In the genomic region with DNA sequence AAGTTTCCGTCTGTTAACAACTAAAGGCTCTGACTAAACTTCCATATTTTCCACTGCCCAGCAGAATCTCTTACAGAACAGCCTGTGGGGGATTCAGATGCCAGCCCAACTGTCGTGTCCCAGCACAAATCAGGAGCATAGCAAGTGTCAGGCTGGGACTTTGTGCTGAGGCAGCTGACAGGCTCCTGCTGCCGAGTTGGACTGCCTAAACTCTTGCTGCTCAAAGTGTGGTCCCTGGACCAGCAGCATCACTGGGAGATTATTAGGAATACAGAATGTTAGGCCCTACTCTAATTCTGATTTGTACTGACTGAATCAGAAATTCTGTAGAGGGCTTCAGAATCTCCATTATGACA, we compare ENCODE assay signal across 18 cellular contexts. TPM values are rescaled to one million over a fixed set of nuclear protein-coding genes. Genes with fewer than 3 reads are reported as not detected.
DNase-seq lines count a peak whose midpoint lies in the region; ATAC-seq, FAIRE-seq and TF ChIP-seq lines count a peak whose summit lies in the region.
"Had no signal": no experiment of that assay in that cellular context is flagged by ENCODE, and none has a peak within 500 bp of the region (broad histone marks: within the 10 kb centered on the region; RNA-seq: fewer than 3 reads in every experiment).

No MANE protein-coding gene starts in this region.

- H3K23ac ChIP-seq in H1 (ENCODE audit: insufficient read length): no peak overlapping the region

- no peaks in the 10 kb centered on the region for H4K20me1 ChIP-seq in H1 (replicated peaks in 1 of 2; ENCODE audit: control insufficient read depth in 1 of 2, insufficient read depth in 2 of 2, low read length in 2 of 2)

- no peak for ATAC-seq in activated naive CD8-positive, alpha-beta T cell treated with anti-CD3 and anti-CD28 coated beads, Interleukin-2, amount 50 U/mL, for 24 hours
- ATAC-seq: HCT116 had no signal

- TF ChIP-seq RAD21 in H1 (IDR thresholded peaks at IDR 0.05 in 1 of 2, conservative IDR thresholded peaks at IDR 0.05 in 1 of 2; ENCODE audit: low read depth in 2 of 2, low read length in 2 of 2): no peak

- TF ChIP-seq POLR2A in H1 (IDR thresholded peaks at IDR 0.05; ENCODE audit: control extremely low read depth in 1 of 2, low read depth in 2 of 2, low read length in 2 of 2) (no peak), spleen (IDR thresholded peaks at IDR 0.05) (no peak)

- H4K5ac ChIP-seq in H1 (ENCODE audit: insufficient read length, low read depth, low read length): no peak overlapping the region

- DNase-seq in H1 (ENCODE audit: low read depth in 1 of 2, low spot score in 2 of 2) (no peak), mesothelial cell of epicardium (ENCODE audit: low spot score in 2 of 2, unreplicated experiment in 2 of 2) (no peak), spleen (peak; percentile 24), NK-92 (lab: John Stamatoyannopoulos, UW; ENCODE audit: unreplicated experiment) (no peak), NCI-H1694 (lab: John Stamatoyannopoulos, UW) (no peak)
- DNase-seq in activated naive CD8-positive, alpha-beta T cell treated with anti-CD3 and anti-CD28 coated beads, Interleukin-2, amount 50 U/mL, for 24 hours: no peak
- DNase-seq: BE2C; CD4-positive, alpha-beta memory T cell; DMS79 treated with DMSO at 0.1 percent for 48 hours; EL; GDM1; IMR-90 had no signal

- no peak overlapping the region for H3K9ac ChIP-seq in HUES48 (ENCODE audit: low read depth, low read length)
- H3K9ac ChIP-seq in H1 (replicated peaks in 1 of 4; ENCODE audit: extremely low read depth in 1 of 4, low read depth in 3 of 4, low read length in 3 of 4): no peak overlapping the region

- TF ChIP-seq EP300 in H1 (IDR thresholded peaks at IDR 0.05; ENCODE audit: borderline replicate concordance in 1 of 2, low read depth in 2 of 2, low read length in 2 of 2): no peak

- no peaks in the 10 kb centered on the region for H3K36me3 ChIP-seq in HUES48 (ENCODE audit: control insufficient read depth, insufficient read depth, low read length)
- H3K36me3 ChIP-seq in H1 (ENCODE audit: control insufficient read depth in 2 of 4, insufficient read depth in 4 of 4, low read length in 3 of 4): no peaks in the 10 kb centered on the region
- no peaks in the 10 kb centered on the region for H3K36me3 ChIP-seq in spleen
- H3K36me3 ChIP-seq: BE2C had no signal

- H3K27ac Mint-ChIP-seq in mesothelial cell of epicardium: peak overlapping the region; percentile 67
- H3K27ac Mint-ChIP-seq in activated naive CD8-positive, alpha-beta T cell treated with anti-CD3 and anti-CD28 coated beads, Interleukin-2, amount 50 U/mL, for 24 hours: no peak overlapping the region
- H3K27ac Mint-ChIP-seq: CD4-positive, alpha-beta memory T cell had no signal

- H3K27ac ChIP-seq in HUES48 (ENCODE audit: low read depth, low read length): peak overlapping the region; percentile 56
- H3K27ac ChIP-seq in H1 (ENCODE audit: low read depth, low read length): no peak overlapping the region
- H3K27ac ChIP-seq in spleen: no peak overlapping the region
- H3K27ac ChIP-seq: A549, C4-2B, HL-60 had no signal

- no peaks in the 10 kb centered on the region for H3K9me3 Mint-ChIP-seq in mesothelial cell of epicardium
- H3K9me3 Mint-ChIP-seq in activated naive CD8-positive, alpha-beta T cell treated with anti-CD3 and anti-CD28 coated beads, Interleukin-2, amount 50 U/mL, for 24 hours: no peaks in the 10 kb centered on the region
- H3K9me3 Mint-ChIP-seq: CD4-positive, alpha-beta memory T cell had no signal

- no peak overlapping the region for H2BK120ac ChIP-seq in H1 (replicated peaks; ENCODE audit: low read depth, low read length)

- H3K27me3 ChIP-seq in HUES48 (ENCODE audit: control insufficient read depth, insufficient read depth, low read length) (no peaks in the 10 kb centered on the region), H1 (replicated peaks in 1 of 4; ENCODE audit: control insufficient read depth in 3 of 4, extremely low read depth in 1 of 4, insufficient read depth in 3 of 4, low read length in 3 of 4) (no peaks in the 10 kb centered on the region), spleen (replicated peaks in 1 of 7) (no peaks in the 10 kb centered on the region)
- H3K27me3 ChIP-seq: BE2C had no signal

- no peak overlapping the region for H3K4me3 ChIP-seq in HUES48 (ENCODE audit: low read depth, low read length)
- no peak overlapping the region for H3K4me3 ChIP-seq in H1 (ENCODE audit: extremely low read depth in 1 of 4, insufficient read depth in 2 of 4, low read depth in 3 of 4, low read length in 4 of 4)
- H3K4me3 ChIP-seq in spleen: no peak overlapping the region
- H3K4me3 ChIP-seq: A549 had no signal

- H3K4me2 ChIP-seq in H1 (ENCODE audit: insufficient read depth in 1 of 2, low read depth in 2 of 2, low read length in 2 of 2): no peak overlapping the region
- H3K4me2 ChIP-seq: A549 had no signal

- H3K79me1 ChIP-seq in H1 (ENCODE audit: low read depth, low read length): no peaks in the 10 kb centered on the region; the same call in 1 of the 2 replicates

- H2BK20ac ChIP-seq in H1 (ENCODE audit: low read length): no peak overlapping the region

- no peak for TF ChIP-seq CTCF in H1 (IDR thresholded peaks at IDR 0.05; ENCODE audit: control extremely low read depth in 1 of 3, insufficient read depth in 1 of 3, low read depth in 1 of 3, low read length in 3 of 3)
- TF ChIP-seq CTCF in mesothelial cell of epicardium (IDR thresholded peaks at IDR 0.05; ENCODE audit: unreplicated experiment): no peak
- no peak for TF ChIP-seq CTCF in spleen (IDR thresholded peaks at IDR 0.05 in 8 of 11, conservative IDR thresholded peaks at IDR 0.05 in 3 of 11)

- H3K4me1 ChIP-seq in HUES48 (ENCODE audit: control insufficient read depth, insufficient read depth, low read length): peaks cover 16% of the 10 kb centered on the region
- H3K4me1 ChIP-seq in H1 (replicated peaks in 1 of 4; ENCODE audit: control insufficient read depth in 3 of 4, insufficient read depth in 4 of 4, low read length in 3 of 4): peaks cover 0 to 15% (median 4%) of the 10 kb centered on the region in 4 experiments; a peak in 5 of 7 replicates
- H3K4me1 ChIP-seq in spleen: peaks cover 0 to under 1% (median 0%) of the 10 kb centered on the region in 6 donors
- H3K4me1 ChIP-seq: BE2C had no signal

- FAIRE-seq in H1 (lab: Jason Lieb, UNC): no peak
- FAIRE-seq: A549, GM12892 had no signal

- intact Hi-C loops in spleen (cut with DNase I; ENCODE audit: low total_unique reads): no loop called here

- peaks cover 5% of the 10 kb centered on the region for H3K4me1 Mint-ChIP-seq in mesothelial cell of epicardium
- no peaks in the 10 kb centered on the region for H3K4me1 Mint-ChIP-seq in activated naive CD8-positive, alpha-beta T cell treated with anti-CD3 and anti-CD28 coated beads, Interleukin-2, amount 50 U/mL, for 24 hours

- H3K4ac ChIP-seq in H1 (replicated peaks; ENCODE audit: insufficient read length, low read depth, low read length): no peak overlapping the region

- H3K14ac ChIP-seq in H1 (ENCODE audit: insufficient read length): no peak overlapping the region

- no peak overlapping the region for H2AFZ ChIP-seq in H1 (ENCODE audit: low read length)

- no peaks in the 10 kb centered on the region for H3K79me2 ChIP-seq in H1 (ENCODE audit: control insufficient read depth in 1 of 2, insufficient read depth in 2 of 2, low read length in 2 of 2)

- no peak overlapping the region for H3K18ac ChIP-seq in H1 (ENCODE audit: extremely low read depth, low read length)

- WGBS in H1 (ENCODE audit: extremely low coverage in 1 of 2, insufficient coverage in 1 of 2, insufficient read length in 1 of 2, insufficient replicate concordance in 2 of 2, low coverage in 1 of 2, low lambda C conversion rate in 2 of 2, missing lambda C conversion rate in 1 of 2), 2 experiments: 82% methylated on average over 3 of the region's 3 CpGs; no CpG with 5 or more reads in 1 of the 2 experiments
- WGBS in spleen, 5 donors: 78 to 98% (median 95%) methylated on average over 3 of the region's 3 CpGs

- CTCF ChIA-PET in H1 (lab: Charles Lee; ENCODE audit: partially characterized antibody): interaction anchor here (1.1 to 8.8 kb wide), 2 partner anchors 14 to 81 kb away, joined by 3 to 91 read pairs; no protein-coding TSS in a partner anchor

- no peak overlapping the region for H2BK5ac ChIP-seq in H1 (ENCODE audit: low read depth, low read length)

- POLR2A ChIA-PET in H1 (lab: Charles Lee; ENCODE audit: partially characterized antibody): no interaction called here

- no peak overlapping the region for H2BK12ac ChIP-seq in H1 (ENCODE audit: low read depth, low read length)

- H3K23me2 ChIP-seq in H1 (ENCODE audit: low read depth, low read length): no peaks in the 10 kb centered on the region; the same call in 1 of the 2 replicates

- no peak overlapping the region for H4K8ac ChIP-seq in H1 (ENCODE audit: extremely low read depth, insufficient read depth, low read length)

- H2BK15ac ChIP-seq in H1 (ENCODE audit: low read length): no peak overlapping the region

- no peak overlapping the region for H3K4me3 Mint-ChIP-seq in mesothelial cell of epicardium
- H3K4me3 Mint-ChIP-seq in activated naive CD8-positive, alpha-beta T cell treated with anti-CD3 and anti-CD28 coated beads, Interleukin-2, amount 50 U/mL, for 24 hours: no peak overlapping the region
- H3K4me3 Mint-ChIP-seq: CD4-positive, alpha-beta memory T cell had no signal

- H3K36me3 Mint-ChIP-seq in mesothelial cell of epicardium: no peaks in the 10 kb centered on the region
- H3K36me3 Mint-ChIP-seq in activated naive CD8-positive, alpha-beta T cell treated with anti-CD3 and anti-CD28 coated beads, Interleukin-2, amount 50 U/mL, for 24 hours (ENCODE audit: low read depth): no peaks in the 10 kb centered on the region

- H2AK5ac ChIP-seq in H1 (ENCODE audit: low read depth, low read length): peak overlapping the region; percentile 48; the same call in 1 of the 2 replicates

- H3K9me3 ChIP-seq in HUES48 (ENCODE audit: control insufficient read depth, insufficient read depth, low read length): no peaks in the 10 kb centered on the region
- no peaks in the 10 kb centered on the region for H3K9me3 ChIP-seq in H1 (ENCODE audit: insufficient read depth in 2 of 2, low read depth in 1 of 2, low read length in 1 of 2)
- H3K9me3 ChIP-seq in spleen: no peaks in the 10 kb centered on the region
- H3K9me3 ChIP-seq: A549, BE2C had no signal

- no peak overlapping the region for H3K56ac ChIP-seq in H1 (replicated peaks; ENCODE audit: insufficient read length, low read depth, low read length)

- no peaks in the 10 kb centered on the region for H3K27me3 Mint-ChIP-seq in mesothelial cell of epicardium (ENCODE audit: low read depth)
- H3K27me3 Mint-ChIP-seq in activated naive CD8-positive, alpha-beta T cell treated with anti-CD3 and anti-CD28 coated beads, Interleukin-2, amount 50 U/mL, for 24 hours: no peaks in the 10 kb centered on the region
- H3K27me3 Mint-ChIP-seq: CD4-positive, alpha-beta memory T cell had no signal

- H4K91ac ChIP-seq in H1 (replicated peaks; ENCODE audit: insufficient read length, low read length): no peak overlapping the region

RNA-seq across cellular contexts. Expression of a gene that starts 31.2 kb away (rescaled TPM):
- total RNA-seq in H1 (2021; fragmentation: NEBNext Ultra II Directional; extraction: Animal tissue kit (Norgen Biotek cat#: 25700)): 30.6 and 33.3 TPM in 2 replicates
- 65.8 and 74.0 TPM in 2 replicates for polyA plus RNA-seq in H1 (2011; rRNA removed)
- 37.3 TPM for polyA plus RNA-seq in H1 (2011; cell fraction: cytosol; rRNA removed)
- 48.0 TPM for polyA plus RNA-seq in H1 (2011; cell fraction: nucleus; rRNA removed)
- 30.6 to 37.6 TPM (median 31.3 TPM) in 4 replicates for polyA plus RNA-seq in H1 (2012, experiment 1 of 2)
- polyA plus RNA-seq in H1 (2012, experiment 2 of 2): 33.4 TPM
- polyA plus RNA-seq in H1 (2013, experiment 1 of 2): 35.5 TPM
- polyA plus RNA-seq in H1 (2013, experiment 2 of 2): 39.5 TPM
- polyA minus RNA-seq in H1 (2011; rRNA and poly(A)+ RNA removed): 20.8 and 24.3 TPM in 2 replicates
- 16.1 TPM for polyA minus RNA-seq in H1 (2011; cell fraction: cytosol; rRNA and poly(A)+ RNA removed)
- 24.2 TPM for polyA minus RNA-seq in H1 (2011; cell fraction: nucleus; rRNA and poly(A)+ RNA removed)
- total RNA-seq in mesothelial cell of epicardium: 14.2 to 18.0 TPM (median 16.6 TPM) in 3 replicates
- 10 to 100 TPM; 42.4 to 92.0 (median 48.6) TPM for total RNA-seq in spleen
- polyA plus RNA-seq in spleen: 10 to 100 TPM; 27.6 to 38.3 (median 32.8) TPM
